ENCODE assay signal across 8 cellular contexts in the genomic region with DNA sequence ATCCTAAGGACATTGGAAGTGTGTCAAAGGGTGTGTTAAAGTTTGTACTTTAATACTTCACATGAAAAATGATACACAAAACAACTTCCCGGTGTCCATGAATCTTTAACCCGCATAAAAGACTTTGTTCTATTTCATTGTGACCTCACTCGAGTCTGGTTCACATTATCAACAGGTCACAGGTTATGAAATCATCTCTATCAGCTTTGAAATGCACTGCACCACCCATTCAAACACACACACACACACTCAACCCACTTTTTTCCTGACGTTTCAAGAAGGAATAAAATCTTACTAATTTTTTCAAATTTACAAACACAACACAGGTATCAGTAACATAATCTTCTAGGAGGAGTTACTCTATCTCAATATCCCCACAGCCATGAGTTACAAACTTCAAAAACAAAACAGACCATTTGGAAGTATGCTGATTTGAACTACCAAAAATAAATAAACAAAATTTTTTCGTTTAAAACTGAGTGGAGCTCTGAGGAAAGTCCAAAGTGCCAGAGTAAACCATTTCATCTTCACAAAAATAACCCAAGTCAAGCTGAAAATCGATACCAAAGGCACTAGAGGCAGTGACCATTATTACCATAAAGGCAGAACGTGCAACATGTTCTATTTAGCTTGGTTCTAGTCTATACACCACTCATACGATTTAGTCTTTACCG. TPM values are rescaled to one million over a fixed set of nuclear protein-coding genes. Genes with fewer than 3 reads are reported as not detected.
DNase-seq lines count a peak whose midpoint lies in the region; ATAC-seq lines count a peak whose summit lies in the region.
"Had no signal": no experiment of that assay in that cellular context is flagged by ENCODE, and none has a peak within 500 bp of the region (broad histone marks: within the 10 kb centered on the region; RNA-seq: fewer than 3 reads in every experiment).

No MANE protein-coding gene starts in this region.

- H3K4me3 ChIP-seq in CD4-positive, CD25-positive, alpha-beta regulatory T cell (ENCODE audit: low read depth, low read length) = no peak overlapping the region
- no peak overlapping the region for H3K4me3 ChIP-seq in mesendoderm (ENCODE audit: low read length)

- no peaks in the 10 kb centered on the region for H3K9me3 Mint-ChIP-seq in CD4-positive, CD25-positive, alpha-beta regulatory T cell
- H3K9me3 Mint-ChIP-seq in activated T-helper 17 cell treated with anti-CD3 and anti-CD28 coated beads, Interleukin-2, amount 50 U/mL, for 72 hours = no peaks in the 10 kb centered on the region

- no peaks in the 10 kb centered on the region for H3K27me3 Mint-ChIP-seq in CD4-positive, CD25-positive, alpha-beta regulatory T cell
- H3K27me3 Mint-ChIP-seq in activated T-helper 17 cell treated with anti-CD3 and anti-CD28 coated beads, Interleukin-2, amount 50 U/mL, for 72 hours = no peaks in the 10 kb centered on the region

- H3K4ac ChIP-seq in mesendoderm (ENCODE audit: low read depth, low read length) = no peak overlapping the region

- no peak overlapping the region for H4K5ac ChIP-seq in mesendoderm (ENCODE audit: low read length)

- no peak for DNase-seq in CD4-positive, CD25-positive, alpha-beta regulatory T cell
- no peak for DNase-seq in mesendoderm
- no peak for DNase-seq in nucleus accumbens (lab: John Stamatoyannopoulos, UW)
- no peak for DNase-seq in NOMO-1 treated with DMSO at 0.1 percent for 48 hours (lab: John Stamatoyannopoulos, UW; ENCODE audit: unreplicated experiment)
- no peak for DNase-seq in activated effector memory CD4-positive, alpha-beta T cell treated with Interleukin-2 at 50 U/mL for 16 hours
- DNase-seq: GF-D8, RPMI8226 had no signal

- peaks cover 24 to 62% (median 42%) of the 10 kb centered on the region in 4 donors for H3K4me1 Mint-ChIP-seq in CD4-positive, CD25-positive, alpha-beta regulatory T cell
- peaks cover 10% of the 10 kb centered on the region for H3K4me1 Mint-ChIP-seq in activated T-helper 17 cell treated with anti-CD3 and anti-CD28 coated beads, Interleukin-2, amount 50 U/mL, for 72 hours

- H3K79me1 ChIP-seq in mesendoderm (ENCODE audit: low read length) = peaks cover 9% of the 10 kb centered on the region

- no peak overlapping the region for H3K27ac ChIP-seq in CD4-positive, CD25-positive, alpha-beta regulatory T cell (ENCODE audit: insufficient read depth, low read length, poor library complexity, severe bottlenecking)
- H3K27ac ChIP-seq in mesendoderm (ENCODE audit: low read depth, low read length) = no peak overlapping the region

- peaks cover 22% of the 10 kb centered on the region for H3K36me3 Mint-ChIP-seq in CD4-positive, CD25-positive, alpha-beta regulatory T cell
- H3K36me3 Mint-ChIP-seq in activated T-helper 17 cell treated with anti-CD3 and anti-CD28 coated beads, Interleukin-2, amount 50 U/mL, for 72 hours (ENCODE audit: low read depth) = peaks cover 41% of the 10 kb centered on the region

- no peak overlapping the region for H2BK120ac ChIP-seq in mesendoderm (ENCODE audit: low read depth, low read length)

- no peak overlapping the region for H2BK5ac ChIP-seq in mesendoderm (ENCODE audit: low read length)

- H3K18ac ChIP-seq in mesendoderm (ENCODE audit: low read length) = no peak overlapping the region

- WGBS in mesendoderm (ENCODE audit: extremely low coverage, insufficient coverage, low lambda C conversion rate) = 100% methylated on average over 1 of the region's 9 CpGs

- H3K23ac ChIP-seq in mesendoderm (ENCODE audit: low read length) = no peak overlapping the region

- H3K27ac Mint-ChIP-seq in CD4-positive, CD25-positive, alpha-beta regulatory T cell = peak overlapping the region in 2 of 3 donors; percentile 12 to 76
- peak overlapping the region; percentile 64 for H3K27ac Mint-ChIP-seq in activated T-helper 17 cell treated with anti-CD3 and anti-CD28 coated beads, Interleukin-2, amount 50 U/mL, for 72 hours

- peaks cover 29% of the 10 kb centered on the region for H3K4me1 ChIP-seq in CD4-positive, CD25-positive, alpha-beta regulatory T cell (ENCODE audit: control insufficient read depth, insufficient read depth, low read length, poor library complexity, severe bottlenecking)
- H3K4me1 ChIP-seq in mesendoderm (ENCODE audit: control insufficient read depth, low read depth, low read length) = no peaks in the 10 kb centered on the region

- peak overlapping the region; percentile 50 to 97 (median 70) for H3K4me3 Mint-ChIP-seq in CD4-positive, CD25-positive, alpha-beta regulatory T cell
- H3K4me3 Mint-ChIP-seq in activated T-helper 17 cell treated with anti-CD3 and anti-CD28 coated beads, Interleukin-2, amount 50 U/mL, for 72 hours = peak overlapping the region; percentile 36

- no peaks in the 10 kb centered on the region for H3K9me3 ChIP-seq in CD4-positive, CD25-positive, alpha-beta regulatory T cell (ENCODE audit: control insufficient read depth in 2 of 2, low read length in 2 of 2)

- H3K9ac ChIP-seq in mesendoderm (ENCODE audit: low read length) = peak overlapping the region; percentile 28

- no peak overlapping the region for H2AK5ac ChIP-seq in mesendoderm (ENCODE audit: low read length)

- H3K56ac ChIP-seq in mesendoderm (ENCODE audit: low read length) = no peak overlapping the region

- no peak overlapping the region for H2BK15ac ChIP-seq in mesendoderm (replicated peaks; ENCODE audit: low read depth)

- H3K27me3 ChIP-seq in CD4-positive, CD25-positive, alpha-beta regulatory T cell (ENCODE audit: control insufficient read depth, insufficient read depth, low read length) = no peaks in the 10 kb centered on the region
- H3K27me3 ChIP-seq in mesendoderm (ENCODE audit: insufficient read depth, low read length, poor library complexity) = no peaks in the 10 kb centered on the region

- H4K8ac ChIP-seq in mesendoderm (ENCODE audit: low read depth, low read length) = no peak overlapping the region

- peaks cover 14% of the 10 kb centered on the region for H3K36me3 ChIP-seq in CD4-positive, CD25-positive, alpha-beta regulatory T cell (ENCODE audit: control insufficient read depth, insufficient read depth, low read length)
- H3K36me3 ChIP-seq in mesendoderm (ENCODE audit: control insufficient read depth, insufficient read depth, low read length) = no peaks in the 10 kb centered on the region

- H3K4me2 ChIP-seq in mesendoderm (ENCODE audit: low read length) = peak overlapping the region; percentile 32

- ATAC-seq in CD4-positive, CD25-positive, alpha-beta regulatory T cell (ENCODE audit: low read depth in 2 of 2) = no peak
- ATAC-seq in activated T-helper 17 cell treated with anti-CD3 and anti-CD28 coated beads, Interleukin-2, amount 50 U/mL, for 72 hours (replicated peaks) = no peak

- peaks cover 16% of the 10 kb centered on the region for H3K79me2 ChIP-seq in mesendoderm (ENCODE audit: control insufficient read depth, insufficient read depth, low read length)

RNA-seq across cellular contexts. Expression of gene ACOX1, which starts 2.7 kb away (rescaled TPM):
- 25.6 TPM for total RNA-seq in CD4-positive, CD25-positive, alpha-beta regulatory T cell
- 10 to 100 TPM; 15.0 to 24.3 (median 18.9) TPM for polyA plus RNA-seq in CD4-positive, CD25-positive, alpha-beta regulatory T cell
- 10 to 100 TPM; 24.0 to 35.2 TPM for total RNA-seq in activated T-helper 17 cell treated with anti-CD3 and anti-CD28 coated beads, Interleukin-2, amount 50 U/mL, for 72 hours
- polyA plus RNA-seq in mesendoderm (2013, experiment 1 of 2) = 11.1 TPM
- 10.8 TPM for polyA plus RNA-seq in mesendoderm (2013, experiment 2 of 2)

RNA-seq across cellular contexts. Expression of gene TEN1, which starts 2.7 kb away (rescaled TPM):
- total RNA-seq in CD4-positive, CD25-positive, alpha-beta regulatory T cell = 17.3 TPM
- polyA plus RNA-seq in CD4-positive, CD25-positive, alpha-beta regulatory T cell = 10 to 100 TPM; 19.9 to 26.1 (median 21.5) TPM
- 10 to 100 TPM; 15.3 to 18.5 TPM for total RNA-seq in activated T-helper 17 cell treated with anti-CD3 and anti-CD28 coated beads, Interleukin-2, amount 50 U/mL, for 72 hours
- polyA plus RNA-seq in mesendoderm (2013, experiment 1 of 2) = 16.1 TPM
- polyA plus RNA-seq in mesendoderm (2013, experiment 2 of 2) = 15.1 TPM

RNA-seq across cellular contexts. Expression of gene CDK3, which starts 24.3 kb away (rescaled TPM):
- total RNA-seq in CD4-positive, CD25-positive, alpha-beta regulatory T cell = 11.6 TPM
- polyA plus RNA-seq in CD4-positive, CD25-positive, alpha-beta regulatory T cell = 1 to 10 TPM in 1 of 4 donors, under 1 TPM in 3; 0.17 to 1.0 (median 0.50) TPM
- total RNA-seq in activated T-helper 17 cell treated with anti-CD3 and anti-CD28 coated beads, Interleukin-2, amount 50 U/mL, for 72 hours = 1 to 10 TPM; 8.0 to 9.0 TPM
- 6.2 TPM for polyA plus RNA-seq in mesendoderm (2013, experiment 1 of 2)
- 6.2 TPM for polyA plus RNA-seq in mesendoderm (2013, experiment 2 of 2)

RNA-seq across cellular contexts. Expression of gene FBF1, which starts 35.5 kb away (rescaled TPM):
- 15.5 TPM for total RNA-seq in CD4-positive, CD25-positive, alpha-beta regulatory T cell
- 1 to 10 TPM; 1.7 to 3.6 (median 2.3) TPM for polyA plus RNA-seq in CD4-positive, CD25-positive, alpha-beta regulatory T cell
- 10 to 100 TPM in 1 of 2 donors, 1 to 10 TPM in 1; 9.2 to 10.6 TPM for total RNA-seq in activated T-helper 17 cell treated with anti-CD3 and anti-CD28 coated beads, Interleukin-2, amount 50 U/mL, for 72 hours
- 2.5 TPM for polyA plus RNA-seq in mesendoderm (2013, experiment 1 of 2)
- polyA plus RNA-seq in mesendoderm (2013, experiment 2 of 2) = 2.7 TPM

RNA-seq across cellular contexts. Expression of gene EVPL, which starts 50.8 kb away (rescaled TPM):
- 0.15 TPM for total RNA-seq in CD4-positive, CD25-positive, alpha-beta regulatory T cell
- polyA plus RNA-seq in CD4-positive, CD25-positive, alpha-beta regulatory T cell = under 1 TPM in 1 of 4 donors, not detected in 3; 0.05 TPM
- total RNA-seq in activated T-helper 17 cell treated with anti-CD3 and anti-CD28 coated beads, Interleukin-2, amount 50 U/mL, for 72 hours = under 1 TPM in 1 of 2 donors, not detected in 1; 0.11 TPM
- 0.14 TPM for polyA plus RNA-seq in mesendoderm (2013, experiment 1 of 2)
- polyA plus RNA-seq in mesendoderm (2013, experiment 2 of 2) = 0.11 TPM
